In genomic region chr5:14414615-14415515, GRCh38 we compare ENCODE assay signal across 12 cellular contexts.
DNase-seq lines count a peak whose midpoint lies in the region; ATAC-seq and TF ChIP-seq lines count a peak whose summit lies in the region.
"Had no signal": no experiment of that assay in that cellular context is flagged by ENCODE, and none has a peak within 500 bp of the region (broad histone marks: within the 10 kb centered on the region; RNA-seq: fewer than 3 reads in every experiment).

No MANE protein-coding gene starts in this region.

- CTCF ChIA-PET in CD4-positive, alpha-beta memory T cell (lab: Charles Lee; ENCODE audit: partially characterized antibody), result interaction anchor here (0.8 to 4.9 kb wide), 5 partner anchors 9 to 233 kb away, joined by 3 to 29 read pairs (median 3); no protein-coding TSS in a partner anchor

- no peaks in the 10 kb centered on the region for H3K27me3 ChIP-seq in CD4-positive, alpha-beta memory T cell (ENCODE audit: insufficient read depth, low read length)
- no peaks in the 10 kb centered on the region for H3K27me3 ChIP-seq in dorsolateral prefrontal cortex
- no peaks in the 10 kb centered on the region for H3K27me3 ChIP-seq in sigmoid colon
- no peaks in the 10 kb centered on the region for H3K27me3 ChIP-seq in body of pancreas
- H3K27me3 ChIP-seq: right lobe of liver had no signal

- H3K4me1 Mint-ChIP-seq in CD4-positive, alpha-beta memory T cell, result peaks cover 32 to 66% (median 46%) of the 10 kb centered on the region in 4 donors

- H3K36me3 ChIP-seq in CD4-positive, alpha-beta memory T cell (ENCODE audit: insufficient read depth, low read length), result no peaks in the 10 kb centered on the region
- H3K36me3 ChIP-seq in sigmoid colon (peaks cover 4 to 48% (median 26%) of the 10 kb centered on the region in 4 donors), body of pancreas (replicated peaks in 1 of 2; ENCODE audit: insufficient read depth in 1 of 2, low read depth in 2 of 2) (peaks cover 0 to 3% of the 10 kb centered on the region in 2 donors)

- DNase-seq in CD4-positive, alpha-beta memory T cell, result peak in 4 of 5 donors; percentile 15 to 19 (median 18)
- DNase-seq in dorsolateral prefrontal cortex (no peak), sigmoid colon (no peak), NCI-H1105 treated with DMSO at 0.1 percent for 48 hours (lab: John Stamatoyannopoulos, UW) (no peak), body of pancreas (no peak), GM03348 (ENCODE audit: low spot score) (no peak)
- DNase-seq: foreskin melanocyte, right lobe of liver had no signal

- H3K4me3 Mint-ChIP-seq in CD4-positive, alpha-beta memory T cell, result peak overlapping the region; percentile 49 to 79 (median 64)

- TF ChIP-seq EP300 in sigmoid colon (IDR thresholded peaks at IDR 0.05), result no peak

- peak overlapping the region; percentile 83 to 98 (median 95) for H3K27ac Mint-ChIP-seq in CD4-positive, alpha-beta memory T cell

- ATAC-seq in GM19467 (IDR thresholded peaks at IDR 0.05; ENCODE audit: unreplicated experiment) (peak; percentile 76), HG03520 (IDR thresholded peaks at IDR 0.05; ENCODE audit: unreplicated experiment) (peak; percentile 96), body of pancreas (no peak)
- ATAC-seq: right lobe of liver had no signal

- peaks cover 47% of the 10 kb centered on the region for H3K4me1 ChIP-seq in CD4-positive, alpha-beta memory T cell (ENCODE audit: insufficient read depth, low read length)
- peaks cover 0 to 30% (median 9%) of the 10 kb centered on the region in 4 donors for H3K4me1 ChIP-seq in sigmoid colon
- no peaks in the 10 kb centered on the region for H3K4me1 ChIP-seq in body of pancreas
- H3K4me1 ChIP-seq: right lobe of liver had no signal

- no peaks in the 10 kb centered on the region for H3K9me3 ChIP-seq in CD4-positive, alpha-beta memory T cell (ENCODE audit: control insufficient read depth in 1 of 2, low read length in 2 of 2)
- H3K9me3 ChIP-seq in sigmoid colon, result no peaks in the 10 kb centered on the region
- no peaks in the 10 kb centered on the region for H3K9me3 ChIP-seq in body of pancreas
- H3K9me3 ChIP-seq: right lobe of liver had no signal

- H3K4me3 ChIP-seq in CD4-positive, alpha-beta memory T cell (ENCODE audit: low read length in 2 of 2), result peak overlapping the region in 1 of 2 donors; percentile 29
- H3K4me3 ChIP-seq in dorsolateral prefrontal cortex (no peak overlapping the region), sigmoid colon (no peak overlapping the region), body of pancreas (no peak overlapping the region)
- H3K4me3 ChIP-seq: right lobe of liver had no signal

- intact Hi-C loops in CD4-positive, alpha-beta memory T cell (cut with micrococcal nuclease), result loop anchor here (2.0 kb wide), 1 partner anchor 396 kb away; no protein-coding TSS in a partner anchor
- intact Hi-C loops in dorsolateral prefrontal cortex (cut with DNase I), result no loop called here
- intact Hi-C loops in sigmoid colon (cut with DNase I), result no loop called here
- intact Hi-C loops in body of pancreas (cut with DNase I), result no loop called here

- peaks cover 0 to 2% of the 10 kb centered on the region in 2 donors for H3K27me3 Mint-ChIP-seq in CD4-positive, alpha-beta memory T cell

- TF ChIP-seq CTCF in dorsolateral prefrontal cortex (IDR thresholded peaks at IDR 0.05 in 54 of 56, conservative IDR thresholded peaks at IDR 0.05 in 2 of 56; ENCODE audit: low read depth in 1 of 56, partially characterized antibody in 56 of 56), result no peak
- no peak for TF ChIP-seq CTCF in sigmoid colon (IDR thresholded peaks at IDR 0.05)
- TF ChIP-seq CTCF in body of pancreas (IDR thresholded peaks at IDR 0.05), result no peak

- no peaks in the 10 kb centered on the region for H3K9me3 Mint-ChIP-seq in CD4-positive, alpha-beta memory T cell

- 73 to 80% methylated on average over 22 of the region's 22 CpGs for WGBS in sigmoid colon, 2 donors
- 87 to 88% methylated on average over 22 of the region's 22 CpGs for WGBS in body of pancreas, 2 donors

- peaks cover 0 to 1% of the 10 kb centered on the region in 2 donors for H3K36me3 Mint-ChIP-seq in CD4-positive, alpha-beta memory T cell

- TF ChIP-seq POLR2A in sigmoid colon (IDR thresholded peaks at IDR 0.05) (no peak), body of pancreas (IDR thresholded peaks at IDR 0.05) (no peak)

- POLR2A ChIA-PET in CD4-positive, alpha-beta memory T cell (lab: Charles Lee; ENCODE audit: partially characterized antibody), result interaction anchor here (0.6 to 2.8 kb wide), 4 partner anchors 15 to 352 kb away, joined by 3 to 26 read pairs (median 6); partner anchors contain the start of gene OTULINL

- H3K27ac ChIP-seq in CD4-positive, alpha-beta memory T cell (ENCODE audit: low read depth, low read length), result peak overlapping the region; percentile 58
- H3K27ac ChIP-seq in dorsolateral prefrontal cortex (peak overlapping the region in 47 of 59 donors; percentile 7 to 80 (median 54)), sigmoid colon (no peak overlapping the region), body of pancreas (no peak overlapping the region)
- H3K27ac ChIP-seq: KMS-11, right lobe of liver, VCaP had no signal

Comparison
In these comparisons a context has a peak if more than half of its experiments do, and no peak if none do; other contexts are left out.
1. DNase-seq: peak in CD4-positive, alpha-beta memory T cell (4 of 5); none in dorsolateral prefrontal cortex (0 of 10), sigmoid colon (single experiment), NCI-H1105 treated with DMSO at 0.1 percent for 48 hours (single experiment), body of pancreas (0 of 4) and GM03348 (single experiment).
2. H3K27ac ChIP-seq: peak in CD4-positive, alpha-beta memory T cell (single experiment) and dorsolateral prefrontal cortex (47 of 59); none in sigmoid colon (0 of 4) and body of pancreas (0 of 4).